31 cellular contexts compared by ENCODE assay signal in the genomic region with DNA sequence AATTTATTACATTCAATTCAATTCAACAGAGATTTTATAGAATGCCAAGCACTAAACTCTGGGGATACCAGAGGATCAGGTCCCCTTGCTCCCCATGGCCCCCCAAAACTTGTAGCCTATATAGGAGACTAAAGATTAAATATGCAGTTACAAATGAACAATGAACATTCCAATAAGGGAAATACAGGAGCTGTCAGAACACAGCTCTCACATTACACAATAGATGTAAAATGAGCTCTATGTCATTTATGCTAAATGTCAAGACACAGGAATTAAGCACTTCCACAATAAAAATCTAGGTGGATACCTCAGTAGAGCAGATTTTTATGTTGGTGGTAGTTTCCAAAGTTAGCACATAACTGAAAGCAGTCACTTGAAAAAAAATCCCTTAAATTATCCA.
"Had no signal": no experiment of that assay in that cellular context is flagged by ENCODE, and none has a peak within 500 bp of the region (broad histone marks: within the 10 kb centered on the region; RNA-seq: fewer than 3 reads in every experiment).

No MANE protein-coding gene starts in this region.

- H3K36me3 Mint-ChIP-seq: activated CD4-positive, alpha-beta memory T cell treated with anti-CD3 and anti-CD28 coated beads for 36 hours; stimulated activated naive B cell treated with anti-CD40 and anti-IgM and Interleukin-4, amounts not matched to agents 10 μg/mL and 1 μg/mL and 100 μg/mL, for 72 hours had no signal

- H2AFZ ChIP-seq: hepatocyte had no signal

- H3K79me2 ChIP-seq: hepatocyte had no signal

- FAIRE-seq: astrocyte, keratinocyte had no signal

- DNase-seq: activated CD4-positive, alpha-beta memory T cell treated with anti-CD3 and anti-CD28 coated beads for 36 hours; activated CD4-positive, alpha-beta T cell treated with anti-CD3 and anti-CD28 coated beads for 4 hours; activated CD8-positive, alpha-beta memory T cell treated with anti-CD3 and anti-CD28 coated beads, Interleukin-2, amount 50 U/mL, for 4 hours; activated gamma-delta T cell; activated naive CD4-positive, alpha-beta T cell treated with anti-CD3 and anti-CD28 coated beads, Interleukin-2, amount 10 ng/mL, durations not matched to agents 7 days and 5 days; activated naive CD8-positive, alpha-beta T cell treated with anti-CD3 and anti-CD28 coated beads, Interleukin-2, amount 10 ng/mL, durations not matched to agents 7 days and 5 days; activated T-cell treated with anti-CD3 and anti-CD28 coated beads, Interleukin-2, amount 50 U/mL, for 1 hour; amniotic stem cell; brain microvascular endothelial cell; dorsolateral prefrontal cortex; effector memory CD4-positive, alpha-beta T cell; erythroblast; left cardiac atrium; mammary epithelial cell; nephron progenitor cell; ovary; stimulated activated CD4-positive, alpha-beta T cell treated with anti-CD3 and anti-CD28 coated beads, Interleukin-15, amount 100 ng/mL, for 24 hours; stimulated activated CD4-positive, alpha-beta T cell treated with anti-CD3 and anti-CD28 coated beads, Interleukin-2, amount 100 ng/mL, for 24 hours; stimulated activated naive B cell treated with anti-CD40 and anti-IgM and Interleukin-4, amounts not matched to agents 10 μg/mL and 1 μg/mL and 100 μg/mL, for 72 hours; stomach; thyroid gland; upper lobe of left lung had no signal

- H3K27me3 ChIP-seq: brain microvascular endothelial cell, dorsolateral prefrontal cortex, gastroesophageal sphincter, hepatocyte, ovary, thyroid gland, vagina had no signal

- H3K27ac ChIP-seq: brain microvascular endothelial cell, coronary artery, dorsolateral prefrontal cortex, gastroesophageal sphincter, hepatocyte, neutrophil, ovary, stomach, thyroid gland, upper lobe of left lung, vagina had no signal

- H3K4me3 Mint-ChIP-seq: activated CD4-positive, alpha-beta memory T cell treated with anti-CD3 and anti-CD28 coated beads for 36 hours; activated naive CD4-positive, alpha-beta T cell treated with anti-CD3 and anti-CD28 coated beads, Interleukin-2, amount 10 ng/mL, durations not matched to agents 7 days and 5 days; activated naive CD8-positive, alpha-beta T cell treated with anti-CD3 and anti-CD28 coated beads, Interleukin-2, amount 10 ng/mL, durations not matched to agents 7 days and 5 days; nephron progenitor cell; stimulated activated naive B cell treated with anti-CD40 and anti-IgM and Interleukin-4, amounts not matched to agents 10 μg/mL and 1 μg/mL and 100 μg/mL, for 72 hours had no signal

- H3K27ac Mint-ChIP-seq: activated CD4-positive, alpha-beta memory T cell treated with anti-CD3 and anti-CD28 coated beads for 36 hours; nephron progenitor cell; progenitor cell of endocrine pancreas; stimulated activated naive B cell treated with anti-CD40 and anti-IgM and Interleukin-4, amounts not matched to agents 10 μg/mL and 1 μg/mL and 100 μg/mL, for 72 hours had no signal

- H3K36me3 ChIP-seq: brain microvascular endothelial cell, gastroesophageal sphincter, neutrophil, ovary, stomach, thyroid gland, upper lobe of left lung, vagina had no signal

- H3K9me3 Mint-ChIP-seq: activated CD4-positive, alpha-beta memory T cell treated with anti-CD3 and anti-CD28 coated beads for 36 hours; nephron progenitor cell; stimulated activated naive B cell treated with anti-CD40 and anti-IgM and Interleukin-4, amounts not matched to agents 10 μg/mL and 1 μg/mL and 100 μg/mL, for 72 hours had no signal

- H3K9me3 ChIP-seq: gastroesophageal sphincter, neutrophil, ovary, stomach, thyroid gland, upper lobe of left lung, vagina had no signal

- H3K4me2 ChIP-seq: hepatocyte, smooth muscle cell had no signal

- ATAC-seq: gastroesophageal sphincter; left cardiac atrium; stimulated activated naive B cell treated with anti-CD40 and anti-IgM and Interleukin-4, amounts not matched to agents 10 μg/mL and 1 μg/mL and 100 μg/mL, for 72 hours had no signal

- H3K4me3 ChIP-seq: coronary artery, dorsolateral prefrontal cortex, gastroesophageal sphincter, hepatocyte, ovary, smooth muscle cell, stomach, thyroid gland, upper lobe of left lung, vagina had no signal
